14 cellular contexts compared by ENCODE assay signal in the genomic region with DNA sequence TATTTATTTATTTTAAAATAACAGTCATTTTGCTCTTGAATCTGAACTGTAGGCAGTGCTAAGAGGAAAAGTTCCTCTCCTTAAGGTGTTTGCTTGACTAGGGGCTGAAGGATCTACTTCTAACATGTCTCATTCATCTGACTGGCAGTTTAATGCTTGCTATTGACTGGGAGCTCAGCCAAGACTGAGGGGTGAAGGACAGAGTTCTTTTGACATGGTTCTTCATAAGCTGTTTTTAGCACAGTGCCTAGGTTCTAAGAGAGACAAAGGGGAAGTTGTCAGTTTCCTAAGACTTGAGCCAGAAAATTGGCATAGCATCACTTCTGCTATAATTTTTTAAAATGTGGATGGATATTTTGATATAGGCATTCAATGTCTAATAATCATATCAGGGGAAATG.
DNase-seq lines count a peak whose midpoint lies in the region; ATAC-seq, FAIRE-seq and TF ChIP-seq lines count a peak whose summit lies in the region.
"Had no signal": no experiment of that assay in that cellular context is flagged by ENCODE, and none has a peak within 500 bp of the region (broad histone marks: within the 10 kb centered on the region; RNA-seq: fewer than 3 reads in every experiment).

No MANE protein-coding gene starts in this region.

- H3K27ac Mint-ChIP-seq in activated T-helper 17 cell treated with anti-CD3 and anti-CD28 coated beads, Interleukin-2, amount 50 U/mL, for 72 hours, result no peak overlapping the region
- H3K27ac Mint-ChIP-seq in activated CD4-positive, alpha-beta T cell treated with anti-CD3 and anti-CD28 coated beads, Interleukin-2, amount 10 ng/mL, durations not matched to agents 24 days and 14 days, result no peak overlapping the region
- H3K27ac Mint-ChIP-seq in CD4-positive, alpha-beta T cell, result no peak overlapping the region
- H3K27ac Mint-ChIP-seq: activated naive CD8-positive, alpha-beta T cell treated with anti-CD3 and anti-CD28 coated beads, Interleukin-2, amount 10 ng/mL, durations not matched to agents 7 days and 5 days; T-helper 2 cell treated with Interferon-gamma antibody and Interleukin-4, amounts not matched to agents 5 μg/mL and 100 μg/mL, for 36 hours had no signal

- no peak for FAIRE-seq in HepG2 (lab: Jason Lieb, UNC)

- no peak; the same call in 2 of the 3 replicates for ATAC-seq in HepG2
- no peak for ATAC-seq in activated T-helper 17 cell treated with anti-CD3 and anti-CD28 coated beads, Interleukin-2, amount 50 U/mL, for 72 hours (replicated peaks)
- ATAC-seq in CD4-positive, alpha-beta T cell (ENCODE audit: poor library complexity), result no peak

- H3K27me3 Mint-ChIP-seq in activated T-helper 17 cell treated with anti-CD3 and anti-CD28 coated beads, Interleukin-2, amount 50 U/mL, for 72 hours, result no peaks in the 10 kb centered on the region
- H3K27me3 Mint-ChIP-seq in activated CD4-positive, alpha-beta T cell treated with anti-CD3 and anti-CD28 coated beads, Interleukin-2, amount 10 ng/mL, durations not matched to agents 24 days and 14 days, result no peaks in the 10 kb centered on the region
- no peaks in the 10 kb centered on the region for H3K27me3 Mint-ChIP-seq in CD4-positive, alpha-beta T cell
- H3K27me3 Mint-ChIP-seq: activated naive CD8-positive, alpha-beta T cell treated with anti-CD3 and anti-CD28 coated beads, Interleukin-2, amount 10 ng/mL, durations not matched to agents 7 days and 5 days had no signal

- in situ Hi-C loops in HepG2 (cut with HindIII; ENCODE audit: extremely low pct_ligation_motif_present, low pct_unique_long_range_greater_than_20kb), result no loop called here

- H3K36me3 ChIP-seq in HepG2 (replicated peaks in 1 of 2; ENCODE audit: control insufficient read depth in 1 of 2, insufficient read depth in 2 of 2, low read length in 2 of 2), result no peaks in the 10 kb centered on the region
- H3K36me3 ChIP-seq: esophagus squamous epithelium, neutrophil had no signal

- no peak overlapping the region for H3K9ac ChIP-seq in HepG2 (ENCODE audit: insufficient read depth, low read depth, low read length)
- H3K9ac ChIP-seq: BLaER1 treated with 17β-estradiol and CSF1 and Interleukin-3, amounts not matched to agents 10 nM and 100 nM had no signal

- intact Hi-C loops in HepG2 (cut with micrococcal nuclease; ENCODE audit: unreplicated experiment), result no loop called here
- intact Hi-C loops in activated CD4-positive, alpha-beta T cell treated with anti-CD3 and anti-CD28 coated beads, Interleukin-2, amount 10 ng/mL, durations not matched to agents 24 days and 14 days (cut with micrococcal nuclease), result no loop called here
- intact Hi-C loops in CD4-positive, alpha-beta T cell (cut with DNase I, micrococcal nuclease), result no loop called here

- peaks cover 6% of the 10 kb centered on the region for H3K4me1 Mint-ChIP-seq in activated T-helper 17 cell treated with anti-CD3 and anti-CD28 coated beads, Interleukin-2, amount 50 U/mL, for 72 hours
- H3K4me1 Mint-ChIP-seq in activated CD4-positive, alpha-beta T cell treated with anti-CD3 and anti-CD28 coated beads, Interleukin-2, amount 10 ng/mL, durations not matched to agents 24 days and 14 days, result no peaks in the 10 kb centered on the region
- no peaks in the 10 kb centered on the region for H3K4me1 Mint-ChIP-seq in CD4-positive, alpha-beta T cell (ENCODE audit: low read depth)

- H3K9me3 ChIP-seq in HepG2 (ENCODE audit: low read length), result no peaks in the 10 kb centered on the region
- peaks cover 18% of the 10 kb centered on the region for H3K9me3 ChIP-seq in CD4-positive, alpha-beta T cell (ENCODE audit: control insufficient read depth, low read length)
- H3K9me3 ChIP-seq: neutrophil had no signal

- no peaks in the 10 kb centered on the region for H4K20me1 ChIP-seq in HepG2 (ENCODE audit: insufficient read depth, low read length)
- H4K20me1 ChIP-seq: BLaER1 treated with 17β-estradiol and CSF1 and Interleukin-3, amounts not matched to agents 10 nM and 100 nM had no signal

- CTCF ChIA-PET in HEK293T (lab: Yijun Ruan, JAX), result no interaction called here
- CTCF ChIA-PET in HepG2 (lab: Yijun Ruan, JAX; ENCODE audit: low intra/inter-chr PET ratio, low total read pairs), result no interaction called here
- CTCF ChIA-PET in CD4-positive, alpha-beta T cell (lab: Charles Lee), result no interaction called here

- BruUV-seq in HepG2 (replicated peaks; lab: Mats Ljungman, UMichigan), result no TSS peak

- no peak overlapping the region for H3K4me3 ChIP-seq in HepG2 (replicated peaks in 1 of 3; ENCODE audit: insufficient read depth in 1 of 3, low read depth in 2 of 3, low read length in 3 of 3)
- H3K4me3 ChIP-seq: BLaER1 treated with 17β-estradiol and CSF1 and Interleukin-3, amounts not matched to agents 10 nM and 100 nM; esophagus squamous epithelium had no signal

- H3K9me3 Mint-ChIP-seq in activated T-helper 17 cell treated with anti-CD3 and anti-CD28 coated beads, Interleukin-2, amount 50 U/mL, for 72 hours, result peaks cover 6% of the 10 kb centered on the region
- H3K9me3 Mint-ChIP-seq in activated CD4-positive, alpha-beta T cell treated with anti-CD3 and anti-CD28 coated beads, Interleukin-2, amount 10 ng/mL, durations not matched to agents 24 days and 14 days, result peaks cover 9% of the 10 kb centered on the region
- peaks cover 5% of the 10 kb centered on the region for H3K9me3 Mint-ChIP-seq in CD4-positive, alpha-beta T cell

- no peak for TF ChIP-seq RAD21 in HepG2 (CRISPR knock-in tag; IDR thresholded peaks at IDR 0.05)

- no peaks in the 10 kb centered on the region for H3K4me1 ChIP-seq in HepG2 (ENCODE audit: insufficient read depth, low read length)

- no peaks in the 10 kb centered on the region for H3K79me2 ChIP-seq in HepG2 (ENCODE audit: insufficient read depth, low read length)

- H3K4me3 Mint-ChIP-seq in activated T-helper 17 cell treated with anti-CD3 and anti-CD28 coated beads, Interleukin-2, amount 50 U/mL, for 72 hours, result no peak overlapping the region
- no peak overlapping the region for H3K4me3 Mint-ChIP-seq in activated CD4-positive, alpha-beta T cell treated with anti-CD3 and anti-CD28 coated beads, Interleukin-2, amount 10 ng/mL, durations not matched to agents 24 days and 14 days
- H3K4me3 Mint-ChIP-seq in CD4-positive, alpha-beta T cell, result no peak overlapping the region
- H3K4me3 Mint-ChIP-seq: activated naive CD8-positive, alpha-beta T cell treated with anti-CD3 and anti-CD28 coated beads, Interleukin-2, amount 10 ng/mL, durations not matched to agents 7 days and 5 days; T-helper 2 cell treated with Interferon-gamma antibody and Interleukin-4, amounts not matched to agents 5 μg/mL and 100 μg/mL, for 36 hours had no signal

- TF ChIP-seq CTCF in HepG2 (CRISPR knock-in tag; IDR thresholded peaks at IDR 0.05), result no peak
- TF ChIP-seq CTCF in CD4-positive, alpha-beta T cell (IDR thresholded peaks at IDR 0.05), result no peak

- peak; percentile 72 for DNase-seq in DMS 273 (lab: John Stamatoyannopoulos, UW; ENCODE audit: unreplicated experiment)
- no peak for DNase-seq in HEK293T (ENCODE audit: extremely low spot score)
- peak; percentile 98 for DNase-seq in SIG-M5 treated with dmso at 0.1 percent for 504 hours (lab: John Stamatoyannopoulos, UW; ENCODE audit: unreplicated experiment)
- peak; percentile 18 for DNase-seq in HepG2 (ENCODE audit: low spot score)
- DNase-seq in HPDE6-E6E7 (ENCODE audit: extremely low spot score), result no peak
- DNase-seq in activated CD4-positive, alpha-beta T cell treated with anti-CD3 and anti-CD28 coated beads, Interleukin-2, amount 10 ng/mL, durations not matched to agents 24 days and 14 days, result no peak
- no peak for DNase-seq in CD4-positive, alpha-beta T cell
- DNase-seq: activated naive CD8-positive, alpha-beta T cell treated with anti-CD3 and anti-CD28 coated beads, Interleukin-2, amount 10 ng/mL, durations not matched to agents 7 days and 5 days; esophagus squamous epithelium; IMR-90 had no signal

- no peak overlapping the region for H2AFZ ChIP-seq in HepG2 (ENCODE audit: low read length)

- POLR2A ChIA-PET in HEK293T (lab: Yijun Ruan, JAX) (no interaction called here), HepG2 (lab: Yijun Ruan, JAX) (no interaction called here)
- POLR2A ChIA-PET in CD4-positive, alpha-beta T cell (lab: Charles Lee), result no interaction called here

- no peak overlapping the region for H3K4me2 ChIP-seq in HepG2 (ENCODE audit: low read depth, low read length)

- TF ChIP-seq EP300 in HepG2 (IDR thresholded peaks at IDR 0.05; ENCODE audit: low read depth in 2 of 2, low read length in 2 of 2) (no peak), HepG2 (CRISPR knock-in tag; IDR thresholded peaks at IDR 0.05; ENCODE audit: borderline replicate concordance) (no peak)

- H3K36me3 Mint-ChIP-seq in activated T-helper 17 cell treated with anti-CD3 and anti-CD28 coated beads, Interleukin-2, amount 50 U/mL, for 72 hours (ENCODE audit: low read depth), result no peaks in the 10 kb centered on the region
- H3K36me3 Mint-ChIP-seq in activated CD4-positive, alpha-beta T cell treated with anti-CD3 and anti-CD28 coated beads, Interleukin-2, amount 10 ng/mL, durations not matched to agents 24 days and 14 days (ENCODE audit: low read depth), result no peaks in the 10 kb centered on the region
- H3K36me3 Mint-ChIP-seq in CD4-positive, alpha-beta T cell (ENCODE audit: low read depth), result peaks cover 27% of the 10 kb centered on the region

- no peaks in the 10 kb centered on the region for H3K27me3 ChIP-seq in HepG2 (ENCODE audit: control insufficient read depth in 1 of 2, insufficient read depth in 2 of 2, low read length in 2 of 2)
- no peaks in the 10 kb centered on the region for H3K27me3 ChIP-seq in CD4-positive, alpha-beta T cell (ENCODE audit: control insufficient read depth, insufficient read depth, low read length)
- H3K27me3 ChIP-seq: BLaER1 treated with 17β-estradiol and CSF1 and Interleukin-3, amounts not matched to agents 10 nM and 100 nM; esophagus squamous epithelium; neutrophil had no signal

- no peak overlapping the region for H3K27ac ChIP-seq in HepG2 (ENCODE audit: extremely low read length, insufficient read depth, low read length)
- no peak overlapping the region for H3K27ac ChIP-seq in CD4-positive, alpha-beta T cell (ENCODE audit: low read depth, low read length)
- H3K27ac ChIP-seq: esophagus squamous epithelium, neutrophil had no signal

- no peak for TF ChIP-seq POLR2A in HepG2 (IDR thresholded peaks at IDR 0.05; ENCODE audit: insufficient read depth in 1 of 2, low read depth in 2 of 2, low read length in 2 of 2)

TF ChIP-seq in HEK293T, 16 proteins besides CTCF, POLR2A, EP300 and RAD21 (continues in another document):
- no peak for TF ChIP-seq TARDBP (IDR thresholded peaks at IDR 0.05)

TF ChIP-seq in HepG2, 621 proteins besides CTCF, POLR2A, EP300 and RAD21 (continues in another document):
- no peak for TF ChIP-seq ZNF652 (CRISPR knock-in tag; IDR thresholded peaks at IDR 0.05; ENCODE audit: borderline replicate concordance, low read depth)

Comparison
In these comparisons a context has a peak if more than half of its experiments do, and no peak if none do; other contexts are left out.
1. DNase-seq: peak in DMS 273 (single experiment), SIG-M5 treated with dmso at 0.1 percent for 504 hours (single experiment) and HepG2 (single experiment); none in HEK293T (single experiment), HPDE6-E6E7 (single experiment), activated CD4-positive, alpha-beta T cell treated with anti-CD3 and anti-CD28 coated beads, Interleukin-2, amount 10 ng/mL, durations not matched to agents 24 days and 14 days (single experiment) and CD4-positive, alpha-beta T cell (0 of 10).